8 cellular contexts compared by ENCODE assay signal in genomic region chr3:48898383-48899234, GRCh38. TPM values are rescaled to one million over a fixed set of nuclear protein-coding genes. Genes with fewer than 3 reads are reported as not detected.
A peak's percentile ranks its signal among the peaks of the same experiment; 100 is the strongest.
DNase-seq lines count a peak whose midpoint lies in the region; ATAC-seq and TF ChIP-seq lines count a peak whose summit lies in the region.

SLC25A20 (minus strand) TSS chr3:48898882; CDS start chr3:48898794, 88 bp downstream.

- peak within 1 kb of the TSS; percentile 79 for H3K4me3 Mint-ChIP-seq in activated CD8-positive, alpha-beta T cell treated with anti-CD3 and anti-CD28 coated beads for 36 hours

- H3K27me3 Mint-ChIP-seq in activated CD8-positive, alpha-beta T cell treated with anti-CD3 and anti-CD28 coated beads for 36 hours = no peaks in the 10 kb centered on the region

- H3K4me1 ChIP-seq in lung (ENCODE audit: control insufficient read depth in 2 of 2, insufficient read depth in 2 of 2, low read length in 2 of 2) = peaks cover 3 to 12% of the 10 kb centered on the region in 2 donors

- ATAC-seq in GM19025 (IDR thresholded peaks at IDR 0.05; ENCODE audit: low read depth, unreplicated experiment) (peak; percentile 87), HG03280 (IDR thresholded peaks at IDR 0.05; ENCODE audit: unreplicated experiment) (peak; percentile 88), lung (ENCODE audit: insufficient read depth, low FRiP score) (peak; percentile 99)
- ATAC-seq in activated CD8-positive, alpha-beta T cell treated with anti-CD3 and anti-CD28 coated beads for 36 hours = peak; percentile 97

- H3K9me3 Mint-ChIP-seq in activated CD8-positive, alpha-beta T cell treated with anti-CD3 and anti-CD28 coated beads for 36 hours = no peaks in the 10 kb centered on the region

- no peaks in the 10 kb centered on the region for H3K27me3 ChIP-seq in lung (ENCODE audit: control insufficient read depth, insufficient read depth)

- no peaks in the 10 kb centered on the region for H3K36me3 ChIP-seq in lung (ENCODE audit: control insufficient read depth in 2 of 2, insufficient read depth in 2 of 2, low read length in 2 of 2)

- no peak for TF ChIP-seq CTCF in activated CD8-positive, alpha-beta T cell treated with anti-CD3 and anti-CD28 coated beads for 36 hours (IDR thresholded peaks at IDR 0.05)
- no peak for TF ChIP-seq CTCF in lung (IDR thresholded peaks at IDR 0.05; ENCODE audit: control extremely low read depth, extremely low read depth)

- peak within 1 kb of the TSS; percentile 96 for H3K27ac Mint-ChIP-seq in activated CD8-positive, alpha-beta T cell treated with anti-CD3 and anti-CD28 coated beads for 36 hours

- peak; percentile 75 for DNase-seq in Ammon's horn (ENCODE audit: low spot score)
- peak; percentile 92 for DNase-seq in NCI-H82 (lab: John Stamatoyannopoulos, UW)
- DNase-seq in activated CD8-positive, alpha-beta T cell treated with anti-CD3 and anti-CD28 coated beads for 36 hours = peak; percentile 95
- peak; percentile 82 for DNase-seq in effector CD4-positive, alpha-beta T cell
- DNase-seq in lung (ENCODE audit: low spot score) = peak; percentile 93
- peak; percentile 82 to 91 (median 84) for DNase-seq in stimulated activated CD4-positive, alpha-beta T cell treated with anti-CD3 and anti-CD28 coated beads, TNF-alpha, amount 100 ng/mL, for 24 hours (ENCODE audit: low read depth in 3 of 3)

- POLR2A ChIA-PET in activated CD8-positive, alpha-beta T cell treated with anti-CD3 and anti-CD28 coated beads for 36 hours (lab: Charles Lee) = interaction anchor here (0.6 to 2.5 kb wide), 12 partner anchors 10 to 413 kb away, joined by 3 to 28 read pairs (median 4); partner anchors contain the start of genes ARIH2 and WDR6

- 2% methylated on average over 54 of the region's 54 CpGs for WGBS in lung, 2 donors

- peak within 1 kb of the TSS; percentile 81 to 86 for H3K27ac ChIP-seq in lung (ENCODE audit: low read depth in 1 of 2, low read length in 1 of 2)

- no peaks in the 10 kb centered on the region for H3K36me3 Mint-ChIP-seq in activated CD8-positive, alpha-beta T cell treated with anti-CD3 and anti-CD28 coated beads for 36 hours (ENCODE audit: low read depth)

- no peaks in the 10 kb centered on the region for H3K9me3 ChIP-seq in lung (ENCODE audit: control insufficient read depth in 2 of 2, insufficient read depth in 1 of 2, low read length in 1 of 2)

- CTCF ChIA-PET in activated CD8-positive, alpha-beta T cell treated with anti-CD3 and anti-CD28 coated beads for 36 hours (lab: Charles Lee) = interaction anchor here (0.7 to 2.5 kb wide), 8 partner anchors 9 to 163 kb away, joined by 3 to 13 read pairs (median 4); partner anchors contain the start of genes ARIH2 and PRKAR2A

- peak within 1 kb of the TSS; percentile 94 for H3K4me3 ChIP-seq in lung

- H3K4me1 Mint-ChIP-seq in activated CD8-positive, alpha-beta T cell treated with anti-CD3 and anti-CD28 coated beads for 36 hours (ENCODE audit: low read depth) = peaks cover 32% of the 10 kb centered on the region

- intact Hi-C loops in activated CD8-positive, alpha-beta T cell treated with anti-CD3 and anti-CD28 coated beads for 36 hours (cut with micrococcal nuclease) = no loop called here

RNA-seq across cellular contexts. Expression of gene SLC25A20, which starts in this region (rescaled TPM):
- 10 to 100 TPM; 14.8 to 16.8 TPM for total RNA-seq in activated CD8-positive, alpha-beta T cell treated with anti-CD3 and anti-CD28 coated beads for 36 hours
- 10 to 100 TPM in 1 of 2 donors, 1 to 10 TPM in 1; 8.1 to 19.3 TPM for total RNA-seq in lung
- 10 to 100 TPM; 12.1 to 17.1 TPM for polyA plus RNA-seq in lung

Comparison
In these comparisons a context has a peak if more than half of its experiments do, and no peak if none do; other contexts are left out.
1. Peak in every context shown above with its lines: DNase-seq, ATAC-seq, H3K4me3 ChIP-seq and H3K27ac ChIP-seq.